Comparison of ENCODE assay signal across 8 cellular contexts in the genomic region with DNA sequence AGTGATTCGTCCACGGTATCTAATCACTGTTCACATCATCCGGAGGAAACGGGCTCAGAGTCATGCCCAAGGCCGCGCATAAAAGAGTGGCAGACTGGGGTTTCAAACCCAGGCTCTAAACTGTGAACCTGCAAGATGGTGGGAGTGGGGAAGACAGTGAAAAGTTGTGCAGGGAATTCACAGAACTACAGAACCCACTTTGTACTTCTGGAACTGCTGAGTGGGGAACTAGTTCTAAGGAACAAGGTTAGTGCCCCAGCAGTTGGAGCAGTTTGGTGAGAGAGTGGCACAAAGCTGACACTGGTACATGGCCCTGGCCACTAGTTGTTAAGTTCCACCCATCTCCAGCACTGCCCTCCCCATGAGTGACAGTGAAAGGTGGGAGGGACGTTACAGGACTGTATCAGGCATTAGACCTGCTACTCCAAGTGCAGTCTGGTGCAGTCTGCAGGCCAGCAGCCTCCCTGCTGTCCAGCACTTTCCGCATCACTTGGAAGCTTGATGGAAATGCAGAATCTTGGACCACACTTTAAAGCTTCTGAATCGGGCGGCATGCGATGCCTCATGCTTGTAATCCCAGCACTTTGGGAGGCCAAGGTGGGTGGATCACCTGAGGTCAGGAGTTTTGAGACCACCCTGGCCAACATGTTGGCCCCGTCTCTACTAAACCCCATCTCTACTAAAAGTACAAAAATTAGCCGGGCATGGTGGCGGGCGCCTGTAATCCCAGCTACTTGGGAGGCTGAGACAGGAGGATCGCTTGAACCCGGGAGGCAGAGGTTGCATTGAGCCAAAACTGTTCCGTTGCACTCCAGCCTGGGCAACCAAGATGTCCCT. TPM values are rescaled to one million over a fixed set of nuclear protein-coding genes. Genes with fewer than 3 reads are reported as not detected.
DNase-seq lines count a peak whose midpoint lies in the region; ATAC-seq, FAIRE-seq and TF ChIP-seq lines count a peak whose summit lies in the region.

No MANE protein-coding gene starts in this region.

- peak; percentile 41; the same call in 1 of the 2 replicates for TF ChIP-seq POLR2A in A549 (IDR thresholded peaks at IDR 0.05; ENCODE audit: low read length)

- H3K4me1 ChIP-seq in A549, result peaks cover 19% of the 10 kb centered on the region

- peak overlapping the region; percentile 45 for H3K4me3 ChIP-seq in A549
- peak overlapping the region; percentile 3 for H3K4me3 ChIP-seq in GM12875 (ENCODE audit: low read depth, low read length)

- CTCF ChIA-PET in A549 (lab: Yijun Ruan, JAX), result interaction anchor here (0.6 to 8.5 kb wide), 45 partner anchors 8 to 355 kb away, joined by 3 to 89 read pairs (median 4); partner anchors contain the start of genes MXD1, PCBP1 and SNRPG

- H3K9me3 Mint-ChIP-seq in osteocyte (ENCODE audit: unreplicated experiment), result no peaks in the 10 kb centered on the region

- no peak for TF ChIP-seq EP300 in A549 (IDR thresholded peaks at IDR 0.05)

- H3K4me1 Mint-ChIP-seq in osteocyte (ENCODE audit: unreplicated experiment), result peaks cover 20% of the 10 kb centered on the region

- H3K4me2 ChIP-seq in A549, result peak overlapping the region; percentile 80

- peak overlapping the region; percentile 82 for H3K4me3 Mint-ChIP-seq in osteocyte (ENCODE audit: unreplicated experiment)

- no peaks in the 10 kb centered on the region for H3K27me3 Mint-ChIP-seq in osteocyte (ENCODE audit: unreplicated experiment)

- no peak for FAIRE-seq in A549 (lab: Jason Lieb, UNC)

- 66% methylated on average over 18 of the region's 18 CpGs for WGBS in A549 (ENCODE audit: missing lambda C conversion rate)

- POLR2A ChIA-PET in A549 (lab: Yijun Ruan, JAX), result interaction anchor here (1.2 to 5.5 kb wide), 10 partner anchors 16 to 229 kb away, joined by 3 to 87 read pairs (median 7); partner anchors contain the start of genes C2orf42, MXD1, PCBP1 and SNRPG

- H3K27ac Mint-ChIP-seq in osteocyte (ENCODE audit: unreplicated experiment), result peak overlapping the region; percentile 96

- TF ChIP-seq CTCF in A549 (IDR thresholded peaks at IDR 0.05) (no peak), GM12875 (IDR thresholded peaks at IDR 0.05; ENCODE audit: borderline replicate concordance, insufficient read depth, low read depth, low read length) (no peak), osteocyte (IDR thresholded peaks at IDR 0.05) (no peak)

- peak; percentile 31 to 54; a peak in 5 of 6 replicates for ATAC-seq in A549
- no peak for ATAC-seq in HG03039 (IDR thresholded peaks at IDR 0.05; ENCODE audit: unreplicated experiment)
- no peak for ATAC-seq in HG02852 (IDR thresholded peaks at IDR 0.05; ENCODE audit: unreplicated experiment)

- no peaks in the 10 kb centered on the region for H3K36me3 Mint-ChIP-seq in osteocyte (ENCODE audit: unreplicated experiment)

- H3K27ac ChIP-seq in A549, result peak overlapping the region; percentile 96 to 100

- DNase-seq in A549 (ENCODE audit: low read depth in 1 of 2, low spot score in 1 of 2), result peak in 1 of 2 experiments; percentile 81
- peak; percentile 29 for DNase-seq in NCI-H82 treated with DMSO at 0.1 percent for 48 hours (lab: John Stamatoyannopoulos, UW; ENCODE audit: unreplicated experiment)
- peak; percentile 37 for DNase-seq in activated effector memory CD4-positive, alpha-beta T cell treated with Interleukin-2 at 50 U/mL for 16 hours
- peak; percentile 46 for DNase-seq in foreskin melanocyte
- no peak for DNase-seq in osteocyte (ENCODE audit: extremely low spot score, unreplicated experiment)

- no peaks in the 10 kb centered on the region for H3K9me3 ChIP-seq in A549

- no peak for TF ChIP-seq RAD21 in A549 (conservative IDR thresholded peaks at IDR 0.05 in 1 of 2, IDR thresholded peaks at IDR 0.05 in 1 of 2)

TF ChIP-seq in A549, 52 proteins besides CTCF, POLR2A, EP300 and RAD21 (continues in another document):
- TF ChIP-seq TP53 (CRISPR knock-in tag; IDR thresholded peaks at IDR 0.05) (peak; percentile 85), BHLHE40 (IDR thresholded peaks at IDR 0.05; ENCODE audit: low read depth, low read length) (no peak), ZSCAN20 (CRISPR knock-in tag; IDR thresholded peaks at IDR 0.05) (0 out of 2 replicates have a peak, but pooled peaks have one; percentile 28), RCOR1 (IDR thresholded peaks at IDR 0.05; ENCODE audit: low read depth, low read length) (no peak), JUN (IDR thresholded peaks at IDR 0.05) (no peak), JUNB (IDR thresholded peaks at IDR 0.05) (no peak), CBX2 (IDR thresholded peaks at IDR 0.05; ENCODE audit: borderline replicate concordance, low read depth) (no peak), TFCP2L1 (CRISPR knock-in tag; IDR thresholded peaks at IDR 0.05) (peak; percentile 77), EHMT2 (IDR thresholded peaks at IDR 0.05; ENCODE audit: low read depth) (no peak), HOXA7 (CRISPR knock-in tag; IDR thresholded peaks at IDR 0.05) (no peak), FOSB (CRISPR knock-in tag; IDR thresholded peaks at IDR 0.05) (0 out of 2 replicates have a peak, but pooled peaks have one; percentile 6), RARB (CRISPR knock-in tag; IDR thresholded peaks at IDR 0.05) (peak; percentile 91), ATOH8 (CRISPR knock-in tag; IDR thresholded peaks at IDR 0.05; ENCODE audit: low read depth) (no peak), CHD4 (IDR thresholded peaks at IDR 0.05; ENCODE audit: borderline replicate concordance) (no peak), GATA3 (IDR thresholded peaks at IDR 0.05; ENCODE audit: borderline replicate concordance) (no peak)
- TF ChIP-seq, protein P1, sequence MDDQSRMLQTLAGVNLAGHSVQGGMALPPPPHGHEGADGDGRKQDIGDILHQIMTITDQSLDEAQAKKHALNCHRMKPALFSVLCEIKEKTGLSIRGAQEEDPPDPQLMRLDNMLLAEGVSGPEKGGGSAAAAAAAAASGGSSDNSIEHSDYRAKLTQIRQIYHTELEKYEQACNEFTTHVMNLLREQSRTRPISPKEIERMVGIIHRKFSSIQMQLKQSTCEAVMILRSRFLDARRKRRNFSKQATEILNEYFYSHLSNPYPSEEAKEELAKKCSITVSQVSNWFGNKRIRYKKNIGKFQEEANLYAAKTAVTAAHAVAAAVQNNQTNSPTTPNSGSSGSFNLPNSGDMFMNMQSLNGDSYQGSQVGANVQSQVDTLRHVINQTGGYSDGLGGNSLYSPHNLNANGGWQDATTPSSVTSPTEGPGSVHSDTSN (IDR thresholded peaks at IDR 0.05), result no peak
- TF ChIP-seq, protein P2, sequence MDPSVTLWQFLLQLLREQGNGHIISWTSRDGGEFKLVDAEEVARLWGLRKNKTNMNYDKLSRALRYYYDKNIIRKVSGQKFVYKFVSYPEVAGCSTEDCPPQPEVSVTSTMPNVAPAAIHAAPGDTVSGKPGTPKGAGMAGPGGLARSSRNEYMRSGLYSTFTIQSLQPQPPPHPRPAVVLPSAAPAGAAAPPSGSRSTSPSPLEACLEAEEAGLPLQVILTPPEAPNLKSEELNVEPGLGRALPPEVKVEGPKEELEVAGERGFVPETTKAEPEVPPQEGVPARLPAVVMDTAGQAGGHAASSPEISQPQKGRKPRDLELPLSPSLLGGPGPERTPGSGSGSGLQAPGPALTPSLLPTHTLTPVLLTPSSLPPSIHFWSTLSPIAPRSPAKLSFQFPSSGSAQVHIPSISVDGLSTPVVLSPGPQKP (IDR thresholded peaks at IDR 0.05; ENCODE audit: low read depth, low read length), result no peak
- TF ChIP-seq, protein P3, sequence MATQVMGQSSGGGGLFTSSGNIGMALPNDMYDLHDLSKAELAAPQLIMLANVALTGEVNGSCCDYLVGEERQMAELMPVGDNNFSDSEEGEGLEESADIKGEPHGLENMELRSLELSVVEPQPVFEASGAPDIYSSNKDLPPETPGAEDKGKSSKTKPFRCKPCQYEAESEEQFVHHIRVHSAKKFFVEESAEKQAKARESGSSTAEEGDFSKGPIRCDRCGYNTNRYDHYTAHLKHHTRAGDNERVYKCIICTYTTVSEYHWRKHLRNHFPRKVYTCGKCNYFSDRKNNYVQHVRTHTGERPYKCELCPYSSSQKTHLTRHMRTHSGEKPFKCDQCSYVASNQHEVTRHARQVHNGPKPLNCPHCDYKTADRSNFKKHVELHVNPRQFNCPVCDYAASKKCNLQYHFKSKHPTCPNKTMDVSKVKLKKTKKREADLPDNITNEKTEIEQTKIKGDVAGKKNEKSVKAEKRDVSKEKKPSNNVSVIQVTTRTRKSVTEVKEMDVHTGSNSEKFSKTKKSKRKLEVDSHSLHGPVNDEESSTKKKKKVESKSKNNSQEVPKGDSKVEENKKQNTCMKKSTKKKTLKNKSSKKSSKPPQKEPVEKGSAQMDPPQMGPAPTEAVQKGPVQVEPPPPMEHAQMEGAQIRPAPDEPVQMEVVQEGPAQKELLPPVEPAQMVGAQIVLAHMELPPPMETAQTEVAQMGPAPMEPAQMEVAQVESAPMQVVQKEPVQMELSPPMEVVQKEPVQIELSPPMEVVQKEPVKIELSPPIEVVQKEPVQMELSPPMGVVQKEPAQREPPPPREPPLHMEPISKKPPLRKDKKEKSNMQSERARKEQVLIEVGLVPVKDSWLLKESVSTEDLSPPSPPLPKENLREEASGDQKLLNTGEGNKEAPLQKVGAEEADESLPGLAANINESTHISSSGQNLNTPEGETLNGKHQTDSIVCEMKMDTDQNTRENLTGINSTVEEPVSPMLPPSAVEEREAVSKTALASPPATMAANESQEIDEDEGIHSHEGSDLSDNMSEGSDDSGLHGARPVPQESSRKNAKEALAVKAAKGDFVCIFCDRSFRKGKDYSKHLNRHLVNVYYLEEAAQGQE (IDR thresholded peaks at IDR 0.05), result peak; percentile 47; the same call in 1 of the 2 replicates

RNA-seq across cellular contexts. Expression of gene C2orf42, which starts 47.3 kb away (rescaled TPM):
- polyA plus RNA-seq in A549 (2011; rRNA removed) (10.4 and 14.8 TPM in 2 replicates), A549 (2017; fragmentation: RNase III; extraction: RNeasy Plus Mini Kit Qiagen cat#74134 plus additional on column Dnase treatment) (8.1 to 9.5 TPM (median 8.3 TPM) in 3 replicates)
- 3.6 and 4.9 TPM in 2 replicates for polyA plus RNA-seq in A549 (2012; cell fraction: cytosol; rRNA removed)
- 5.0 and 7.0 TPM in 2 replicates for polyA plus RNA-seq in A549 (2012; cell fraction: nucleus; rRNA removed)
- polyA minus RNA-seq in A549 (2011; rRNA and poly(A)+ RNA removed), result 49.4 and 61.1 TPM in 2 replicates
- total RNA-seq in osteocyte, result 21.9 and 25.7 TPM in 2 replicates

RNA-seq across cellular contexts. Expression of gene PCBP1, which starts 56.3 kb away (rescaled TPM):
- polyA plus RNA-seq in A549 (2011; rRNA removed) (86.8 and 134 TPM in 2 replicates), A549 (2017; fragmentation: RNase III; extraction: RNeasy Plus Mini Kit Qiagen cat#74134 plus additional on column Dnase treatment) (284 to 310 TPM (median 304 TPM) in 3 replicates)
- 207 and 256 TPM in 2 replicates for polyA plus RNA-seq in A549 (2012; cell fraction: cytosol; rRNA removed)
- polyA plus RNA-seq in A549 (2012; cell fraction: nucleus; rRNA removed), result 280 and 285 TPM in 2 replicates
- polyA minus RNA-seq in A549 (2011; rRNA and poly(A)+ RNA removed), result 92.8 and 115 TPM in 2 replicates
- 261 and 262 TPM in 2 replicates for total RNA-seq in osteocyte

Comparison
In these comparisons a context has a peak if more than half of its experiments do, and no peak if none do; other contexts are left out.
1. ATAC-seq: peak in A549 (2 of 2); none in HG03039 (single experiment) and HG02852 (single experiment).